9 cellular contexts compared by ENCODE assay signal in genomic region chr4:74039065-74039763, GRCh38. TPM values are rescaled to one million over a fixed set of nuclear protein-coding genes. Genes with fewer than 3 reads are reported as not detected.
DNase-seq lines count a peak whose midpoint lies in the region; ATAC-seq and TF ChIP-seq lines count a peak whose summit lies in the region.
"Had no signal": no experiment of that assay in that cellular context is flagged by ENCODE, and none has a peak within 500 bp of the region (broad histone marks: within the 10 kb centered on the region; RNA-seq: fewer than 3 reads in every experiment).

No MANE protein-coding gene starts in this region.

- no peaks in the 10 kb centered on the region for H3K36me3 ChIP-seq in HCT116 (ENCODE audit: control insufficient read depth in 1 of 2, insufficient read depth in 2 of 2, low read length in 2 of 2)
- no peaks in the 10 kb centered on the region for H3K36me3 ChIP-seq in SJSA1
- H3K36me3 ChIP-seq in esophagus muscularis mucosa, result no peaks in the 10 kb centered on the region
- no peaks in the 10 kb centered on the region for H3K36me3 ChIP-seq in neuron (ENCODE audit: insufficient read depth, low read length)

- 9% methylated on average over 12 of the region's 12 CpGs for WGBS in esophagus muscularis mucosa

- H3K27me3 ChIP-seq in HCT116 (ENCODE audit: insufficient read depth, low read length) (no peaks in the 10 kb centered on the region), SJSA1 (replicated peaks) (no peaks in the 10 kb centered on the region), esophagus muscularis mucosa (peaks cover 0 to 3% (median 0%) of the 10 kb centered on the region in 4 donors), neuron (ENCODE audit: insufficient read depth, low read length) (no peaks in the 10 kb centered on the region)

- POLR2A ChIA-PET in HCT116 (lab: Charles Lee), result interaction anchor here (1.3 to 2.0 kb wide), 3 partner anchors 16 to 70 kb away, joined by 3 to 6 read pairs (median 3); no protein-coding TSS in a partner anchor

- TF ChIP-seq POLR2A in HCT116 (IDR thresholded peaks at IDR 0.05; ENCODE audit: borderline replicate concordance, extremely low read depth, insufficient read depth, insufficient read length), result no peak
- no peak for TF ChIP-seq POLR2A in esophagus muscularis mucosa (IDR thresholded peaks at IDR 0.05; ENCODE audit: low read depth)

- H3K27ac ChIP-seq in HCT116 (ENCODE audit: low read depth, low read length) (no peak overlapping the region; the same call in 1 of the 2 replicates), SJSA1 (peak overlapping the region; percentile 13; the same call in 1 of the 2 replicates), esophagus muscularis mucosa (replicated peaks in 1 of 4) (peak overlapping the region; percentile 45 to 60 (median 56))

- no peaks in the 10 kb centered on the region for H3K9me2 ChIP-seq in HCT116 (ENCODE audit: insufficient read depth)

- H3K9me3 ChIP-seq in HCT116 (ENCODE audit: control insufficient read depth in 1 of 2, insufficient read depth in 1 of 2, low read depth in 1 of 2, low read length in 2 of 2) (no peaks in the 10 kb centered on the region), SJSA1 (replicated peaks) (no peaks in the 10 kb centered on the region), esophagus muscularis mucosa (no peaks in the 10 kb centered on the region), neuron (ENCODE audit: low read length) (no peaks in the 10 kb centered on the region)

- CTCF ChIA-PET in HCT116 (lab: Charles Lee), result interaction anchor here (0.7 to 1.7 kb wide), 11 partner anchors 11 to 171 kb away, joined by 3 to 10 read pairs (median 3); no protein-coding TSS in a partner anchor

- TF ChIP-seq RAD21 in HCT116 (IDR thresholded peaks at IDR 0.05; ENCODE audit: low read depth), result no peak

- no peaks in the 10 kb centered on the region for H3K79me2 ChIP-seq in HCT116 (ENCODE audit: insufficient read depth, low read length)

- H3K9ac ChIP-seq in HCT116 (ENCODE audit: low read length), result peak overlapping the region; percentile 61

- peak overlapping the region; percentile 95 for H3K4me2 ChIP-seq in HCT116 (ENCODE audit: low read length)

- no peak for TF ChIP-seq EP300 in esophagus muscularis mucosa (IDR thresholded peaks at IDR 0.05)

- peaks cover 0 to 12% of the 10 kb centered on the region in 2 experiments; a peak in 2 of 4 replicates for H3K4me1 ChIP-seq in HCT116 (ENCODE audit: control insufficient read depth in 1 of 2, insufficient read depth in 2 of 2, low read length in 2 of 2)
- H3K4me1 ChIP-seq in SJSA1 (replicated peaks), result no peaks in the 10 kb centered on the region
- peaks cover 7 to 22% (median 15%) of the 10 kb centered on the region in 4 donors for H3K4me1 ChIP-seq in esophagus muscularis mucosa
- peaks cover 15% of the 10 kb centered on the region for H3K4me1 ChIP-seq in neuron (ENCODE audit: insufficient read depth, low read length)

- BruUV-seq in HCT116 (replicated peaks; lab: Mats Ljungman, UMichigan), result TSS peak; percentile 89

- peak overlapping the region; percentile 73 to 78 for H3K4me3 ChIP-seq in HCT116 (replicated peaks in 1 of 2; ENCODE audit: low read depth in 1 of 2, low read length in 2 of 2)
- H3K4me3 ChIP-seq in SJSA1, result peak overlapping the region; percentile 60
- H3K4me3 ChIP-seq in esophagus muscularis mucosa, result peak overlapping the region; percentile 60 to 76 (median 70)
- peak overlapping the region; percentile 79 for H3K4me3 ChIP-seq in neuron (ENCODE audit: low read length)

- no peaks in the 10 kb centered on the region for H4K20me1 ChIP-seq in HCT116 (ENCODE audit: insufficient read depth)

- no peak; the same call in 1 of the 2 replicates for ATAC-seq in HCT116

- RAD21 ChIA-PET in HCT116 (lab: Charles Lee; ENCODE audit: low non-redundant PET in 1 of 2, low total read pairs in 2 of 2, uncharacterized antibody in 2 of 2, unreplicated experiment in 2 of 2), result no interaction called here

- H2AFZ ChIP-seq in HCT116 (ENCODE audit: low read depth, low read length, poor library complexity, severe bottlenecking) (peak overlapping the region; percentile 97), neuron (ENCODE audit: low read depth, low read length) (peak overlapping the region; percentile 94)

- peak; percentile 2 for DNase-seq in DMS153 (lab: John Stamatoyannopoulos, UW)
- DNase-seq in DMS153 treated with DMSO at 0.1 percent for 48 hours (lab: John Stamatoyannopoulos, UW; ENCODE audit: unreplicated experiment), result no peak
- no peak for DNase-seq in HCT116 (ENCODE audit: low read depth, low spot score)
- peak in 1 of 2 experiments; percentile 20 for DNase-seq in SJSA1 (ENCODE audit: low read depth in 1 of 2, low spot score in 2 of 2)
- DNase-seq in esophagus muscularis mucosa (ENCODE audit: extremely low spot score), result no peak
- DNase-seq in NCI-H2171 (lab: John Stamatoyannopoulos, UW), result no peak
- DNase-seq in HK-2 (ENCODE audit: unreplicated experiment), result no peak

- intact Hi-C loops in HCT116 (cut with micrococcal nuclease), result loop anchor here (2.0 to 10.0 kb wide), 4 partner anchors 96 to 364 kb away; no protein-coding TSS in a partner anchor
- intact Hi-C loops in esophagus muscularis mucosa (cut with DNase I), result loop anchor here (10.0 kb wide), 1 partner anchor 96 kb away; no protein-coding TSS in a partner anchor

- no peak for TF ChIP-seq CTCF in HCT116 (IDR thresholded peaks at IDR 0.05 in 2 of 3, conservative IDR thresholded peaks at IDR 0.05 in 1 of 3; ENCODE audit: borderline replicate concordance in 1 of 3, insufficient read depth in 1 of 3, low read depth in 2 of 3, low read length in 2 of 3)
- TF ChIP-seq CTCF in esophagus muscularis mucosa (IDR thresholded peaks at IDR 0.05), result no peak

TF ChIP-seq in HCT116, 20 proteins besides CTCF, POLR2A, EP300 and RAD21:
- TF ChIP-seq MAX (IDR thresholded peaks at IDR 0.05) (no peak), SRF (IDR thresholded peaks at IDR 0.05; ENCODE audit: low read depth) (no peak), TCF7L2 (IDR thresholded peaks at IDR 0.05; ENCODE audit: borderline replicate concordance, extremely low read depth, insufficient read depth, insufficient read length) (no peak), SP1 (IDR thresholded peaks at IDR 0.05; ENCODE audit: low read depth) (no peak; the same call in 1 of the 2 replicates)

RNA-seq across cellular contexts. Expression of gene CXCL3, which starts 0.7 kb away (rescaled TPM):
- total RNA-seq in HCT116 (2021; ENCODE audit: unreplicated experiment) (1.9 TPM), esophagus muscularis mucosa (1 to 10 TPM in 1 of 4 donors, not detected in 3; 2.2 TPM)
- 1.7 and 1.9 TPM in 2 replicates for polyA plus RNA-seq in HCT116 (2012)
- 0.34 TPM in 1 of 2 replicates, not detected in the other for total RNA-seq in SJSA1 (2014; rRNA removed; shearing (Covaris generic))

RNA-seq across cellular contexts. Expression of gene CXCL5, which starts 40.7 kb away (rescaled TPM):
- total RNA-seq in HCT116 (2021; ENCODE audit: unreplicated experiment) (not detected), esophagus muscularis mucosa (under 1 TPM in 1 of 4 donors, not detected in 3; 0.17 TPM)
- polyA plus RNA-seq in HCT116 (2012), result not detected in 2 replicates
- total RNA-seq in SJSA1 (2014; rRNA removed; shearing (Covaris generic)), result 0.47 TPM in 1 of 2 replicates, not detected in the other

RNA-seq across cellular contexts. Expression of gene PPBP, which starts 51.2 kb away (rescaled TPM):
- total RNA-seq in HCT116 (2021; ENCODE audit: unreplicated experiment) (not detected), esophagus muscularis mucosa (10 to 100 TPM in 1 of 4 donors, not detected in 3; 10.1 TPM)
- not detected in 2 replicates for polyA plus RNA-seq in HCT116 (2012)
- not detected in 2 replicates for total RNA-seq in SJSA1 (2014; rRNA removed; shearing (Covaris generic))

RNA-seq across cellular contexts. Expression of gene PF4, which starts 57.4 kb away (rescaled TPM):
- total RNA-seq in HCT116 (2021; ENCODE audit: unreplicated experiment) (not detected), esophagus muscularis mucosa (1 to 10 TPM in 1 of 4 donors, not detected in 3; 3.5 TPM)
- not detected in 2 replicates for polyA plus RNA-seq in HCT116 (2012)
- total RNA-seq in SJSA1 (2014; rRNA removed; shearing (Covaris generic)), result not detected in 2 replicates
- total RNA-seq: subcutaneous adipose tissue had no signal

RNA-seq across cellular contexts. Expression of gene CXCL2, which starts 59.8 kb away (rescaled TPM):
- total RNA-seq in HCT116 (2021; ENCODE audit: unreplicated experiment) (1.8 TPM), esophagus muscularis mucosa (10 to 100 TPM; 15.0 to 29.3 (median 15.7) TPM)
- polyA plus RNA-seq in HCT116 (2012), result 3.1 and 5.9 TPM in 2 replicates
- total RNA-seq in SJSA1 (2014; rRNA removed; shearing (Covaris generic)), result 0.16 TPM in 1 of 2 replicates, not detected in the other
